8 cellular contexts compared by ENCODE assay signal in genomic region chr2:87456477-87457128, GRCh38.
DNase-seq lines count a peak whose midpoint lies in the region; ATAC-seq, FAIRE-seq and TF ChIP-seq lines count a peak whose summit lies in the region.
"Not testable (repeated sequence)": the region's sequence is repeated elsewhere in the genome, so short reads cannot be mapped to it uniquely, and the experiment has no call there.

No MANE protein-coding gene starts in this region.

- H3K36me3 Mint-ChIP-seq in endodermal cell (ENCODE audit: low read depth), result not testable (repeated sequence)

- not testable (repeated sequence) for H3K9me3 Mint-ChIP-seq in endodermal cell

- TF ChIP-seq CTCF in endodermal cell (conservative IDR thresholded peaks at IDR 0.05); lower lobe of right lung (IDR thresholded peaks at IDR 0.05): not testable (repeated sequence)

- not testable (repeated sequence) for H3K36me3 ChIP-seq in endodermal cell (ENCODE audit: control insufficient read depth, insufficient read depth, low read length); lower lobe of right lung

- not testable (repeated sequence) for H3K4me1 ChIP-seq in endodermal cell (ENCODE audit: control insufficient read depth, insufficient read depth, low read length)
- H3K4me1 ChIP-seq in lower lobe of right lung, result peaks cover 10% of the 10 kb centered on the region

- not testable (repeated sequence) for H3K27me3 ChIP-seq in endodermal cell (ENCODE audit: control insufficient read depth, insufficient read depth, low read length, poor library complexity, severe bottlenecking); lower lobe of right lung (ENCODE audit: low read depth)

- 37 to 50% methylated on average over 2 to 5 of the region's 17 CpGs for WGBS in endodermal cell (ENCODE audit: insufficient coverage in 1 of 2, insufficient read length in 1 of 2), 2 experiments

- H3K27ac ChIP-seq in endodermal cell (ENCODE audit: low read depth, low read length), result not testable (repeated sequence)
- peak overlapping the region; percentile 49 for H3K27ac ChIP-seq in lower lobe of right lung

- H3K27me3 Mint-ChIP-seq in endodermal cell (ENCODE audit: insufficient read depth), result not testable (repeated sequence)

- not testable (repeated sequence) for H3K27ac Mint-ChIP-seq in endodermal cell

- not testable (repeated sequence) for H3K9ac ChIP-seq in endodermal cell (ENCODE audit: extremely low read depth, low read length, poor library complexity, severe bottlenecking)

- ATAC-seq in GM21447 (IDR thresholded peaks at IDR 0.05; ENCODE audit: unreplicated experiment) (peak; percentile 78), HG03095 (IDR thresholded peaks at IDR 0.05; ENCODE audit: unreplicated experiment) (peak; percentile 59), lower lobe of right lung (peak; percentile 28 to 49)
- peak; percentile 79 for ATAC-seq in stimulated activated naive CD8-positive, alpha-beta T cell treated with anti-CD3 and anti-CD28 coated beads, Interleukin-15, Interleukin-2, amounts not matched to agents 100 U/mL and 50 U/mL, for 24 hours

- H3K4me3 ChIP-seq in endodermal cell (ENCODE audit: low read length), result not testable (repeated sequence)
- H3K4me3 ChIP-seq in lower lobe of right lung, result peak overlapping the region; percentile 42

- H3K4me3 Mint-ChIP-seq in endodermal cell, result peak overlapping the region; percentile 17

- DNase-seq in NCI-H460 (ENCODE audit: extremely low read depth, low read depth) (peak; percentile 3), activated T-cell treated with anti-CD3 and anti-CD28 coated beads for 48 hours (ENCODE audit: low read depth) (peak; percentile 25), endodermal cell (peak; percentile 63)
- DNase-seq in lower lobe of right lung, result not testable (repeated sequence)
- peak; percentile 46 for DNase-seq in stimulated activated naive CD8-positive, alpha-beta T cell treated with anti-CD3 and anti-CD28 coated beads, Interleukin-15, Interleukin-2, amounts not matched to agents 100 U/mL and 50 U/mL, for 24 hours

- H3K4me1 Mint-ChIP-seq in endodermal cell, result not testable (repeated sequence)

- not testable (repeated sequence) for H3K9me3 ChIP-seq in endodermal cell (ENCODE audit: control insufficient read depth, low read length); lower lobe of right lung

- intact Hi-C loops in lower lobe of right lung (cut with DNase I), result not testable (repeated sequence)

- FAIRE-seq in G401.6 (lab: Jason Lieb, UNC), result peak; percentile 69
